Comparison of ENCODE assay signal across 8 cellular contexts in the genomic region with DNA sequence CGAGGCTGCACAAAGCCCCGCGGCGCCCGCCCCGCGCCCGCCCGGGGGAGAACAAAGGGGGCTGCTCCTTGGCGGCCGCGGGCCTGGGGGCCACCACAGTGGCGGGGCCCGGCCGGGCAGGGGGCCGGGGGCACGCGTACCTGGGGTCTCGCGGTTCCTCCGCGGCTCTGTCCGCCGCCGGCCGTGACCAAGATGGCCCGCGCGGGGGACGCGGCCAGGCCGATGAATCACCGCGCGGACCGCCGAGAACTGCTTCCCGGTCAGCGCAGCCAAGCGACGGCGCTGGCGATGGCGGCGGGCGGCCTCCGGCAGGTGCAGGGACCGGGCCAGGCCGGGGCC. TPM values are rescaled to one million over a fixed set of nuclear protein-coding genes. Genes with fewer than 3 reads are reported as not detected.
DNase-seq lines count a peak whose midpoint lies in the region; ATAC-seq and TF ChIP-seq lines count a peak whose summit lies in the region.

A gene (minus strand): TSS at position 330 of the 339 bp plus-strand sequence. CDS start 677 bp downstream, outside the sequence.

- H3K4me3 ChIP-seq in ACC112 (ENCODE audit: low read depth, low read length) (peak within 1 kb of the TSS; percentile 83), body of pancreas (peak within 1 kb of the TSS; percentile 39 to 57)

- H3K4me1 ChIP-seq in ACC112 (ENCODE audit: control insufficient read depth, insufficient read depth, low read length, unreplicated experiment): peaks cover 3% of the 10 kb centered on the region
- peaks cover 22% of the 10 kb centered on the region for H3K4me1 ChIP-seq in body of pancreas

- 0% methylated on average over 15 to 45 of the region's 49 CpGs for WGBS in body of pancreas, 2 donors

- ATAC-seq in body of pancreas (no peak), left colon (no peak), HG02610 (IDR thresholded peaks at IDR 0.05; ENCODE audit: unreplicated experiment) (no peak), GM19452 (IDR thresholded peaks at IDR 0.05; ENCODE audit: unreplicated experiment) (no peak)

- H3K79me2 ChIP-seq in ACC112 (ENCODE audit: control insufficient read depth, insufficient read depth, low read length, unreplicated experiment): peaks cover 19% of the 10 kb centered on the region

- peak; percentile 2 for DNase-seq in HS-5 (ENCODE audit: low read depth)
- no peak for DNase-seq in body of pancreas
- DNase-seq in left colon: no peak
- no peak for DNase-seq in substantia nigra (lab: John Stamatoyannopoulos, UW)
- DNase-seq in stimulated activated CD4-positive, alpha-beta T cell treated with anti-CD3 and anti-CD28 coated beads, Interleukin-15, amount 100 ng/mL, for 24 hours: no peak

- H3K36me3 ChIP-seq in ACC112 (ENCODE audit: insufficient read depth, low read length): no peaks in the 10 kb centered on the region
- no peaks in the 10 kb centered on the region for H3K36me3 ChIP-seq in body of pancreas (replicated peaks in 1 of 2; ENCODE audit: insufficient read depth in 1 of 2, low read depth in 2 of 2)

- intact Hi-C loops in body of pancreas (cut with DNase I) (no loop called here), left colon (cut with DNase I, micrococcal nuclease) (no loop called here)

- no peaks in the 10 kb centered on the region for H3K27me3 ChIP-seq in ACC112 (ENCODE audit: insufficient read depth, low read length)
- no peaks in the 10 kb centered on the region for H3K27me3 ChIP-seq in body of pancreas

- peak in 2 of 3 donors; percentile 26 to 36 for TF ChIP-seq POLR2A in body of pancreas (IDR thresholded peaks at IDR 0.05)

- peak within 1 kb of the TSS; percentile 60 for H2AFZ ChIP-seq in ACC112 (ENCODE audit: low read length, unreplicated experiment)

- no peak for TF ChIP-seq CTCF in body of pancreas (IDR thresholded peaks at IDR 0.05)

- peak within 1 kb of the TSS; percentile 60; the same call in 1 of the 2 replicates for H3K27ac ChIP-seq in ACC112 (ENCODE audit: low read depth, low read length)
- H3K27ac ChIP-seq in body of pancreas: peak within 1 kb of the TSS; percentile 71 to 79 (median 74)
- H3K27ac ChIP-seq in substantia nigra (ENCODE audit: low read depth, low read length, poor library complexity, severe bottlenecking): peak within 1 kb of the TSS; percentile 71

- H3K9me3 ChIP-seq in body of pancreas: no peaks in the 10 kb centered on the region

RNA-seq across cellular contexts. Expression of the gene that starts here (rescaled TPM):
- 10 to 100 TPM; 10.6 to 12.5 TPM for total RNA-seq in body of pancreas
- 10 to 100 TPM; 18.5 to 30.0 TPM for total RNA-seq in left colon
